In the genomic region with DNA sequence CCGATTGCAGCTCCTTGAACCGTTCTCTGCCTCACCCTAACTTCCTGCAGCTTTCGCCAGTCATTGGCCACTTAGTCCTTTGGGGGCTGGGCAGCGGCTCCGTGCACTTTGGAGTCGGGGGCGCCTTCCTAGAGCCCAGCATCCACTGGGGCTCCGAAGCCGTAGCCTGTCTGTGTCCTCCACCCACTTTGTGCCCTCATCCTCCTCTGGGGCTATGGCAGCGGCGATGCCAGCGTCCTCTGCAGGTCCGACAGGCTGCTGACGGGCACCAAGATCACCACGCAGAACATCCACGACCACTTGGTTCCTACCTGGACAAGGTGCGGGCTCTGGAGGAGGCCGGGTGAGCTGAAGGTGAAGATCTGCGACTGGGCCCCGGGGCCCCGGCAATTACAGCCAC, we compare ENCODE assay signal across 1 cellular context.
TF ChIP-seq lines count a peak whose summit lies in the region.

No MANE protein-coding gene starts in this region.

TF ChIP-seq in HepG2, 621 proteins besides CTCF, POLR2A, EP300 and RAD21:
- no peak for TF ChIP-seq LCORL (IDR thresholded peaks at IDR 0.05)
- no peak for TF ChIP-seq LCORL (CRISPR knock-in tag; IDR thresholded peaks at IDR 0.05)
- no peak for TF ChIP-seq ZUFSP (CRISPR knock-in tag; IDR thresholded peaks at IDR 0.05; ENCODE audit: borderline replicate concordance)
- TF ChIP-seq SETDB1 (CRISPR knock-in tag; IDR thresholded peaks at IDR 0.05; ENCODE audit: borderline replicate concordance), result no peak
- TF ChIP-seq ZBTB34 (CRISPR knock-in tag; IDR thresholded peaks at IDR 0.05), result no peak
- TF ChIP-seq ZNF350 (CRISPR knock-in tag; IDR thresholded peaks at IDR 0.05; ENCODE audit: borderline replicate concordance, low read depth), result 0 out of 2 replicates have a peak, but pooled peaks have one; percentile 38
- no peak for TF ChIP-seq ARNTL (CRISPR knock-in tag; IDR thresholded peaks at IDR 0.05)
- TF ChIP-seq POGZ (CRISPR knock-in tag; IDR thresholded peaks at IDR 0.05), result 0 out of 2 replicates have a peak, but pooled peaks have one; percentile 34
- no peak for TF ChIP-seq HNRNPLL (IDR thresholded peaks at IDR 0.05; ENCODE audit: low read depth, low read length, poor library complexity, severe bottlenecking)
- TF ChIP-seq ZNF441 (CRISPR knock-in tag; IDR thresholded peaks at IDR 0.05; ENCODE audit: borderline replicate concordance), result no peak
- TF ChIP-seq PAWR (CRISPR knock-in tag; IDR thresholded peaks at IDR 0.05; ENCODE audit: borderline replicate concordance), result no peak
- TF ChIP-seq NFE2L2 (IDR thresholded peaks at IDR 0.05; ENCODE audit: low read length), result no peak
- TF ChIP-seq, protein P1, sequence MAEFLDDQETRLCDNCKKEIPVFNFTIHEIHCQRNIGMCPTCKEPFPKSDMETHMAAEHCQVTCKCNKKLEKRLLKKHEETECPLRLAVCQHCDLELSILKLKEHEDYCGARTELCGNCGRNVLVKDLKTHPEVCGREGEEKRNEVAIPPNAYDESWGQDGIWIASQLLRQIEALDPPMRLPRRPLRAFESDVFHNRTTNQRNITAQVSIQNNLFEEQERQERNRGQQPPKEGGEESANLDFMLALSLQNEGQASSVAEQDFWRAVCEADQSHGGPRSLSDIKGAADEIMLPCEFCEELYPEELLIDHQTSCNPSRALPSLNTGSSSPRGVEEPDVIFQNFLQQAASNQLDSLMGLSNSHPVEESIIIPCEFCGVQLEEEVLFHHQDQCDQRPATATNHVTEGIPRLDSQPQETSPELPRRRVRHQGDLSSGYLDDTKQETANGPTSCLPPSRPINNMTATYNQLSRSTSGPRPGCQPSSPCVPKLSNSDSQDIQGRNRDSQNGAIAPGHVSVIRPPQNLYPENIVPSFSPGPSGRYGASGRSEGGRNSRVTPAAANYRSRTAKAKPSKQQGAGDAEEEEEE (CRISPR knock-in tag; IDR thresholded peaks at IDR 0.05; ENCODE audit: borderline replicate concordance), result no peak
- 0 out of 2 replicates have a peak, but pooled peaks have one; percentile 47 for TF ChIP-seq ZNF550 (CRISPR knock-in tag; IDR thresholded peaks at IDR 0.05; ENCODE audit: borderline replicate concordance)
- TF ChIP-seq TOPORS (CRISPR knock-in tag; IDR thresholded peaks at IDR 0.05), result no peak
- no peak for TF ChIP-seq AFF4 (CRISPR knock-in tag; IDR thresholded peaks at IDR 0.05)
- no peak for TF ChIP-seq ZNF713 (CRISPR knock-in tag; IDR thresholded peaks at IDR 0.05)
